20 cellular contexts compared by ENCODE assay signal in genomic region chr10:48343106-48343505, GRCh38.
"Had no signal": no experiment of that assay in that cellular context is flagged by ENCODE, and none has a peak within 500 bp of the region (broad histone marks: within the 10 kb centered on the region; RNA-seq: fewer than 3 reads in every experiment).

No MANE protein-coding gene starts in this region.

- H3K4me1 ChIP-seq: foreskin keratinocyte, upper lobe of right lung had no signal

- H3K27ac ChIP-seq: foreskin keratinocyte, neutrophil, ovary, thyroid gland, upper lobe of right lung had no signal

- H3K36me3 ChIP-seq: neutrophil, ovary, thyroid gland, upper lobe of right lung had no signal

- H3K4me3 Mint-ChIP-seq: activated CD4-positive, alpha-beta memory T cell treated with anti-CD3 and anti-CD28 coated beads, Interleukin-2, amount 10 ng/mL, durations not matched to agents 7 days and 5 days; brain; nephron; stimulated activated naive CD8-positive, alpha-beta T cell treated with anti-CD3 and anti-CD28 coated beads, Interleukin-15, Interleukin-2, amounts not matched to agents 100 ng/mL and 50 ng/mL, for 24 hours; T-helper 1 cell treated with Interleukin-12 subunit alpha and Interleukin-12 subunit beta and Interleukin-4 antibody, amounts not matched to agents 30 μg/mL and 1 μg/mL, for 36 hours had no signal

- H3K27me3 ChIP-seq: foreskin keratinocyte, neutrophil, ovary, thyroid gland, upper lobe of right lung had no signal

- H3K9me3 ChIP-seq: neutrophil, ovary, thyroid gland, upper lobe of right lung had no signal

- H3K27ac Mint-ChIP-seq: activated CD4-positive, alpha-beta memory T cell treated with anti-CD3 and anti-CD28 coated beads, Interleukin-2, amount 10 ng/mL, durations not matched to agents 7 days and 5 days; activated naive CD4-positive, alpha-beta T cell treated with anti-CD3 and anti-CD28 coated beads, Interleukin-2, amount 50 U/mL, for 72 hours; nephron; stimulated activated naive CD8-positive, alpha-beta T cell treated with anti-CD3 and anti-CD28 coated beads, Interleukin-15, Interleukin-2, amounts not matched to agents 100 ng/mL and 50 ng/mL, for 24 hours; T-helper 1 cell treated with Interleukin-12 subunit alpha and Interleukin-12 subunit beta and Interleukin-4 antibody, amounts not matched to agents 30 μg/mL and 1 μg/mL, for 36 hours had no signal

- DNase-seq: activated CD4-positive, alpha-beta memory T cell treated with anti-CD3 and anti-CD28 coated beads, Interleukin-2, amount 10 ng/mL, durations not matched to agents 7 days and 5 days; activated CD4-positive, alpha-beta T cell treated with anti-CD3 and anti-CD28 coated beads for 48 hours; activated gamma-delta T cell treated with Interleukin-2 at 50 U/mL for 16 hours; activated T-cell treated with anti-CD3 and anti-CD28 coated beads for 4 hours; aorta; foreskin keratinocyte; hippocampal formation; left ventricle myocardium superior; mammary epithelial cell; ovary; right cardiac atrium; stimulated activated CD4-positive, alpha-beta T cell treated with anti-CD3 and anti-CD28 coated beads, Interleukin-4, amount 100 ng/mL, for 4 hours; thyroid gland; upper lobe of right lung had no signal

- H3K4me3 ChIP-seq: ovary, thyroid gland, upper lobe of right lung had no signal

- H3K27me3 Mint-ChIP-seq: activated CD4-positive, alpha-beta memory T cell treated with anti-CD3 and anti-CD28 coated beads, Interleukin-2, amount 10 ng/mL, durations not matched to agents 7 days and 5 days; brain; stimulated activated naive CD8-positive, alpha-beta T cell treated with anti-CD3 and anti-CD28 coated beads, Interleukin-15, Interleukin-2, amounts not matched to agents 100 ng/mL and 50 ng/mL, for 24 hours had no signal

- ATAC-seq: activated naive CD4-positive, alpha-beta T cell treated with anti-CD3 and anti-CD28 coated beads, Interleukin-2, amount 50 U/mL, for 72 hours; foreskin keratinocyte; right cardiac atrium; upper lobe of right lung had no signal
